8 cellular contexts compared by ENCODE assay signal in genomic region chr2:30232027-30232800, GRCh38. TPM values are rescaled to one million over a fixed set of nuclear protein-coding genes. Genes with fewer than 3 reads are reported as not detected.
DNase-seq lines count a peak whose midpoint lies in the region; ATAC-seq and TF ChIP-seq lines count a peak whose summit lies in the region.

No MANE protein-coding gene starts in this region.

- H3K79me2 ChIP-seq in smooth muscle cell (ENCODE audit: low read depth): peaks cover 44% of the 10 kb centered on the region

- peaks cover 46% of the 10 kb centered on the region for H4K20me1 ChIP-seq in smooth muscle cell (ENCODE audit: low read depth)

- peaks cover 32% of the 10 kb centered on the region for H3K27me3 ChIP-seq in HL-60 (ENCODE audit: insufficient read depth, poor library complexity, severe bottlenecking)
- H3K27me3 ChIP-seq in adipocyte (replicated peaks; ENCODE audit: control insufficient read depth, insufficient read depth, low read length): no peaks in the 10 kb centered on the region
- peaks cover 38% of the 10 kb centered on the region for H3K27me3 ChIP-seq in iPS-18a (ENCODE audit: control insufficient read depth, insufficient read depth, low read length)
- no peaks in the 10 kb centered on the region for H3K27me3 ChIP-seq in smooth muscle cell (ENCODE audit: low read depth)

- H3F3A ChIP-seq in smooth muscle cell (ENCODE audit: low read depth): peaks cover 10% of the 10 kb centered on the region

- H3K4me1 ChIP-seq in adipocyte (ENCODE audit: control insufficient read depth, insufficient read depth, low read length) (peaks cover 14% of the 10 kb centered on the region), iPS-18a (ENCODE audit: control insufficient read depth, low read depth, low read length) (peaks cover 14% of the 10 kb centered on the region), smooth muscle cell (ENCODE audit: low read depth) (peaks cover 17% of the 10 kb centered on the region)

- H3K9ac ChIP-seq in adipocyte (ENCODE audit: low read length) (peak overlapping the region; percentile 92), iPS-18a (ENCODE audit: low read length) (peak overlapping the region; percentile 69), smooth muscle cell (ENCODE audit: low read depth) (peak overlapping the region; percentile 86)

- WGBS in smooth muscle cell (ENCODE audit: low lambda C conversion rate): under 1% methylated on average over 53 of the region's 67 CpGs

- H2AFZ ChIP-seq in smooth muscle cell (ENCODE audit: low read depth): peak overlapping the region; percentile 78

- DNase-seq in AG20443 (ENCODE audit: low spot score) (peak; percentile 61), HL-60 (ENCODE audit: low read depth in 1 of 2, low spot score in 1 of 2) (peak in 1 of 2 experiments; percentile 33), T follicular helper cell (ENCODE audit: low read depth) (peak; percentile 76), adipocyte (ENCODE audit: low read depth) (peak; percentile 67), smooth muscle cell (lab: John Stamatoyannopoulos, UW; ENCODE audit: unreplicated experiment) (no peak), 8988T (no peak)

- ATAC-seq in GM19324 (IDR thresholded peaks at IDR 0.05; ENCODE audit: low FRiP score, unreplicated experiment): peak; percentile 38

- H3K27ac ChIP-seq in HL-60 (replicated peaks) (no peak overlapping the region), iPS-18a (ENCODE audit: low read length) (no peak overlapping the region), smooth muscle cell (ENCODE audit: low read depth) (peak overlapping the region; percentile 80)

- peaks cover 5% of the 10 kb centered on the region for H3K9me3 ChIP-seq in adipocyte (ENCODE audit: control insufficient read depth, low read length)
- no peaks in the 10 kb centered on the region for H3K9me3 ChIP-seq in iPS-18a (ENCODE audit: control insufficient read depth, low read depth, low read length)
- no peaks in the 10 kb centered on the region for H3K9me3 ChIP-seq in smooth muscle cell (replicated peaks; ENCODE audit: low read depth)

- no peak for TF ChIP-seq CTCF in HL-60 (IDR thresholded peaks at IDR 0.05; ENCODE audit: insufficient read depth, low read length)
- no peak for TF ChIP-seq CTCF in smooth muscle cell (IDR thresholded peaks at IDR 0.05; ENCODE audit: borderline replicate concordance, insufficient read depth, poor library complexity, severe bottlenecking)

- H3K4me2 ChIP-seq in smooth muscle cell: peak overlapping the region; percentile 98

- peaks cover 25% of the 10 kb centered on the region for H3K36me3 ChIP-seq in adipocyte (ENCODE audit: control insufficient read depth, insufficient read depth, low read length, severe bottlenecking)
- H3K36me3 ChIP-seq in iPS-18a (ENCODE audit: control insufficient read depth, low read depth, low read length): no peaks in the 10 kb centered on the region
- no peaks in the 10 kb centered on the region for H3K36me3 ChIP-seq in smooth muscle cell (ENCODE audit: low read depth)

- H3K4me3 ChIP-seq in HL-60 (replicated peaks; ENCODE audit: insufficient read depth, low read length) (peak overlapping the region; percentile 51), adipocyte (ENCODE audit: low read length) (peak overlapping the region; percentile 84), iPS-18a (ENCODE audit: low read length) (peak overlapping the region; percentile 87), smooth muscle cell (peak overlapping the region; percentile 93)

RNA-seq across cellular contexts. Expression of gene LBH, which starts 0.9 kb away (rescaled TPM):
- 31.0 and 48.1 TPM in 2 replicates for total RNA-seq in smooth muscle cell
- polyA plus RNA-seq in smooth muscle cell: 33.9 and 35.2 TPM in 2 replicates

Comparison
In these comparisons a context has a peak if more than half of its experiments do, and no peak if none do; other contexts are left out.
1. DNase-seq: peak in AG20443 (single experiment), T follicular helper cell (single experiment) and adipocyte (single experiment); none in smooth muscle cell (single experiment) and 8988T (single experiment).
2. Peak in every context shown above with its lines, with median percentiles within 50 percentile points of each other: H3K4me3 ChIP-seq and H3K9ac ChIP-seq.